Comparison of ENCODE assay signal across 22 cellular contexts in genomic region chr9:123753011-123753410, GRCh38.
"Had no signal": no experiment of that assay in that cellular context is flagged by ENCODE, and none has a peak within 500 bp of the region (broad histone marks: within the 10 kb centered on the region; RNA-seq: fewer than 3 reads in every experiment).

No MANE protein-coding gene starts in this region.

- DNase-seq: Karpas-422, KG1, MG63, NCI-H1092, NCI-H1105 treated with DMSO at 0.1 percent for 48 hours, NCI-H1417 treated with DMSO at 0.1 percent for 48 hours, NCI-H146, NCI-H1694 treated with DMSO at 0.1 percent for 48 hours, NCI-H1930, NCI-H2081, NCI-H2171, NCI-H226, NCI-H446, NCI-H510A, NCI-H524 treated with DMSO at 0.1 percent for 48 hours, NCI-H69, NCI-H774, Right ventricle myocardium superior, RPMI8226, SIG-M5 had no signal

- H3K4me3 ChIP-seq: MG63, SJSA1, SK-N-MC had no signal
